Comparison of ENCODE assay signal across 19 cellular contexts in genomic region chr10:32150532-32151101, GRCh38.
A peak's percentile ranks its signal among the peaks of the same experiment; 100 is the strongest.
DNase-seq lines count a peak whose midpoint lies in the region; ATAC-seq, FAIRE-seq and TF ChIP-seq lines count a peak whose summit lies in the region.
"Had no signal": no experiment of that assay in that cellular context is flagged by ENCODE, and none has a peak within 500 bp of the region (broad histone marks: within the 10 kb centered on the region; RNA-seq: fewer than 3 reads in every experiment).

No MANE protein-coding gene starts in this region.

- intact Hi-C loops in left ventricle myocardium inferior (cut with micrococcal nuclease): no loop called here
- intact Hi-C loops in cardiac septum (cut with DNase I): no loop called here
- intact Hi-C loops in left colon (cut with DNase I, micrococcal nuclease): no loop called here
- intact Hi-C loops in vagina (cut with DNase I): no loop called here

- H3K4me1 Mint-ChIP-seq in astrocyte (ENCODE audit: low read depth, unreplicated experiment): peaks cover 26% of the 10 kb centered on the region
- H3K4me1 Mint-ChIP-seq: brain had no signal

- H3K27ac Mint-ChIP-seq in astrocyte (ENCODE audit: unreplicated experiment): peak overlapping the region; percentile 62
- H3K27ac Mint-ChIP-seq: IgD-negative memory B cell had no signal

- H3K9ac ChIP-seq in astrocyte (ENCODE audit: low read length): peak overlapping the region; percentile 40

- no peak for DNase-seq in left ventricle myocardium inferior
- no peak for DNase-seq in cardiac septum (ENCODE audit: low spot score)
- peak; percentile 57 for DNase-seq in astrocyte (ENCODE audit: low read depth)
- DNase-seq in left colon: no peak
- no peak for DNase-seq in vagina (ENCODE audit: extremely low spot score in 2 of 2)
- DNase-seq in NCI-H2196 treated with DMSO at 0.1 percent for 48 hours (lab: John Stamatoyannopoulos, UW; ENCODE audit: unreplicated experiment): no peak
- no peak for DNase-seq in pons (ENCODE audit: low spot score)
- DNase-seq in OCI-M1 (lab: John Stamatoyannopoulos, UW): no peak
- DNase-seq: activated T-cell treated with anti-CD3 and anti-CD28 coated beads for 4 hours; effector CD8-positive, alpha-beta T cell; NCI-H1105 treated with DMSO at 0.1 percent for 48 hours; NCI-H446 treated with DMSO at 0.1 percent for 48 hours; psoas muscle; transverse colon; WERI-Rb-1 had no signal

- H3K9me3 ChIP-seq in left ventricle myocardium inferior (replicated peaks) (peaks cover 31% of the 10 kb centered on the region), astrocyte (ENCODE audit: insufficient read depth, low read depth, low read length) (no peaks in the 10 kb centered on the region), vagina (no peaks in the 10 kb centered on the region)

- no peak for TF ChIP-seq CTCF in left ventricle myocardium inferior (IDR thresholded peaks at IDR 0.05; ENCODE audit: borderline replicate concordance)
- TF ChIP-seq CTCF in astrocyte (IDR thresholded peaks at IDR 0.05; ENCODE audit: insufficient read depth, low read depth, low read length): no peak
- TF ChIP-seq CTCF in vagina (IDR thresholded peaks at IDR 0.05): no peak

- no peaks in the 10 kb centered on the region for H3K27me3 Mint-ChIP-seq in astrocyte (ENCODE audit: low read depth, unreplicated experiment)
- H3K27me3 Mint-ChIP-seq: IgD-negative memory B cell had no signal

- H3K4me1 ChIP-seq in left ventricle myocardium inferior (peaks cover 22% of the 10 kb centered on the region), astrocyte (ENCODE audit: insufficient read depth, low read length) (peaks cover 28% of the 10 kb centered on the region), vagina (peaks cover 11% of the 10 kb centered on the region)

- TF ChIP-seq POLR2A in vagina (IDR thresholded peaks at IDR 0.05): no peak

- no peaks in the 10 kb centered on the region for H3K27me3 ChIP-seq in left ventricle myocardium inferior (ENCODE audit: low read depth)
- no peaks in the 10 kb centered on the region for H3K27me3 ChIP-seq in astrocyte (ENCODE audit: insufficient read depth, low read length)
- H3K27me3 ChIP-seq in vagina: no peaks in the 10 kb centered on the region
- H3K27me3 ChIP-seq: transverse colon had no signal

- peak overlapping the region; percentile 5 for H3K27ac ChIP-seq in left ventricle myocardium inferior (replicated peaks)
- H3K27ac ChIP-seq in astrocyte (ENCODE audit: low read depth, low read length): peak overlapping the region; percentile 92
- peak overlapping the region; percentile 0 for H3K27ac ChIP-seq in vagina
- H3K27ac ChIP-seq: psoas muscle, SK-N-MC, WERI-Rb-1 had no signal

- FAIRE-seq in astrocyte (lab: Jason Lieb, UNC): no peak
- FAIRE-seq: islet of Langerhans had no signal

- no peaks in the 10 kb centered on the region for H3K36me3 Mint-ChIP-seq in astrocyte (ENCODE audit: low read depth, unreplicated experiment)
- H3K36me3 Mint-ChIP-seq: brain had no signal

- no peak overlapping the region for H2AFZ ChIP-seq in astrocyte (ENCODE audit: low read depth, low read length)

- ATAC-seq in left colon: peak; percentile 35

- H3K36me3 ChIP-seq in left ventricle myocardium inferior: no peaks in the 10 kb centered on the region
- H3K36me3 ChIP-seq in astrocyte (ENCODE audit: insufficient read depth, low read length): no peaks in the 10 kb centered on the region
- H3K36me3 ChIP-seq in vagina: no peaks in the 10 kb centered on the region
- H3K36me3 ChIP-seq: transverse colon, WERI-Rb-1 had no signal

- no peaks in the 10 kb centered on the region for H3K79me2 ChIP-seq in astrocyte (ENCODE audit: insufficient read depth, low read length)

- no peaks in the 10 kb centered on the region for H4K20me1 ChIP-seq in astrocyte (ENCODE audit: insufficient read depth, low read length)

- H3K4me2 ChIP-seq in astrocyte (ENCODE audit: low read length): peak overlapping the region; percentile 3

- H3K4me3 ChIP-seq in left ventricle myocardium inferior (no peak overlapping the region), astrocyte (ENCODE audit: insufficient read depth, low read depth, low read length) (no peak overlapping the region), vagina (no peak overlapping the region)
- H3K4me3 ChIP-seq: psoas muscle, SK-N-MC, transverse colon had no signal

- peaks cover 12% of the 10 kb centered on the region for H3K9me3 Mint-ChIP-seq in astrocyte (ENCODE audit: unreplicated experiment)

- no peak overlapping the region for H3K4me3 Mint-ChIP-seq in astrocyte (ENCODE audit: unreplicated experiment)
- H3K4me3 Mint-ChIP-seq: brain had no signal

Comparison
In these comparisons a context has a peak if more than half of its experiments do, and no peak if none do; other contexts are left out.
1. H3K27ac ChIP-seq: peak in every context shown above with its lines; median percentile 92 in astrocyte; 5 in left ventricle myocardium inferior; 0 in vagina.